In genomic region chr10:97607076-97607635, GRCh38 we compare ENCODE assay signal across 1 cellular context.
TF ChIP-seq lines count a peak whose summit lies in the region.

No MANE protein-coding gene starts in this region.

TF ChIP-seq in A549, 52 proteins besides CTCF, POLR2A, EP300 and RAD21 (continued from another document):
- TF ChIP-seq FOXS1 (CRISPR knock-in tag; IDR thresholded peaks at IDR 0.05) (no peak), POLR2AphosphoS2 (conservative IDR thresholded peaks at IDR 0.05; ENCODE audit: low read length) (no peak)
